8 cellular contexts compared by ENCODE assay signal in the genomic region with DNA sequence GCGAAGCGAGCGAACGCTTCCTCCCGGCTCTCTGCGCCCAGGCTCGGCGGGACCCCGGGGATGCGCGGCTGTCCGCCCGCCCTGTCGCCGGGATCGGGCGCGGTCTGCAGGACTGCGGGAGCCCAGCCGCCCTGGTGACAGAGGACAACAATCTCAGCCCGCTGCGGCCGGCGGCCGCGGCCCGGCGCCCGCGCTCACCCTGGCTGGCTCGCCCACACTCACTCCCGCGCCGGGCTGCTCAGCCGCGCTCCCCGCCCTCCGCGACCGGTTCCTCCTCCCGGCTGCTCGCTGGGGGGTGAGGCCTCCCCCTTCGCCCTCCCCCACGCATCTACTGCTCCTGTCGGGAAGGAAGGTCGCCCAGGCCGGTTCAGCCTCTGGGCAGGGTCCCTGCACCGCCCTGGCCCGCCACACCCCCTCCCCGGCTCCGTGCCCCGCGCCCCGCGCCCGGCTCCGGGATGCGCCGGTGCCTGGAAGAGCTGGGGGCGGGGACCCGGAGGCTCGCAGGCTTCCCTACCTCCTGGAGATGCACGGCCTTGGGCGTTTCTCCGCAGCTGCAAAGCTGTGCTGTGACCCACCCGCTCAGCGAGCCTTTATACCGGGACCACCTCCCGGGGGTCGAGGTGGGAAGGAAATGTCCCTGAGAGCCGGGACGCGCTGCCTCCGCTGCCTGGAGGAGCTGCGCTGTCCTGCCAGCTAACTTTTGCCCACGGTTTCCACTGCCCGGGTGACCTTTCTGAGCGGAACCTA. TPM values are rescaled to one million over a fixed set of nuclear protein-coding genes. Genes with fewer than 3 reads are reported as not detected.
DNase-seq lines count a peak whose midpoint lies in the region; ATAC-seq and TF ChIP-seq lines count a peak whose summit lies in the region.

A gene with protein sequence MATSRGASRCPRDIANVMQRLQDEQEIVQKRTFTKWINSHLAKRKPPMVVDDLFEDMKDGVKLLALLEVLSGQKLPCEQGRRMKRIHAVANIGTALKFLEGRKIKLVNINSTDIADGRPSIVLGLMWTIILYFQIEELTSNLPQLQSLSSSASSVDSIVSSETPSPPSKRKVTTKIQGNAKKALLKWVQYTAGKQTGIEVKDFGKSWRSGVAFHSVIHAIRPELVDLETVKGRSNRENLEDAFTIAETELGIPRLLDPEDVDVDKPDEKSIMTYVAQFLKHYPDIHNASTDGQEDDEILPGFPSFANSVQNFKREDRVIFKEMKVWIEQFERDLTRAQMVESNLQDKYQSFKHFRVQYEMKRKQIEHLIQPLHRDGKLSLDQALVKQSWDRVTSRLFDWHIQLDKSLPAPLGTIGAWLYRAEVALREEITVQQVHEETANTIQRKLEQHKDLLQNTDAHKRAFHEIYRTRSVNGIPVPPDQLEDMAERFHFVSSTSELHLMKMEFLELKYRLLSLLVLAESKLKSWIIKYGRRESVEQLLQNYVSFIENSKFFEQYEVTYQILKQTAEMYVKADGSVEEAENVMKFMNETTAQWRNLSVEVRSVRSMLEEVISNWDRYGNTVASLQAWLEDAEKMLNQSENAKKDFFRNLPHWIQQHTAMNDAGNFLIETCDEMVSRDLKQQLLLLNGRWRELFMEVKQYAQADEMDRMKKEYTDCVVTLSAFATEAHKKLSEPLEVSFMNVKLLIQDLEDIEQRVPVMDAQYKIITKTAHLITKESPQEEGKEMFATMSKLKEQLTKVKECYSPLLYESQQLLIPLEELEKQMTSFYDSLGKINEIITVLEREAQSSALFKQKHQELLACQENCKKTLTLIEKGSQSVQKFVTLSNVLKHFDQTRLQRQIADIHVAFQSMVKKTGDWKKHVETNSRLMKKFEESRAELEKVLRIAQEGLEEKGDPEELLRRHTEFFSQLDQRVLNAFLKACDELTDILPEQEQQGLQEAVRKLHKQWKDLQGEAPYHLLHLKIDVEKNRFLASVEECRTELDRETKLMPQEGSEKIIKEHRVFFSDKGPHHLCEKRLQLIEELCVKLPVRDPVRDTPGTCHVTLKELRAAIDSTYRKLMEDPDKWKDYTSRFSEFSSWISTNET (N-terminal part only) (minus strand): TSS at position 688 of the 747 bp plus-strand sequence. CDS start 9,031 bp downstream, outside the sequence.

- peak within 1 kb of the TSS; percentile 47; the same call in 1 of the 2 replicates for H3K4me2 ChIP-seq in MM.1S (ENCODE audit: low read depth, low read length)

- H3F3A ChIP-seq in MM.1S (ENCODE audit: insufficient read depth, low read length), result no peaks in the 10 kb centered on the region

- no peaks in the 10 kb centered on the region for H3K4me1 ChIP-seq in MM.1S (ENCODE audit: low read length)

- peaks cover 29% of the 10 kb centered on the region for H3K27me3 Mint-ChIP-seq in stimulated activated naive CD8-positive, alpha-beta T cell treated with anti-CD3 and anti-CD28 coated beads, Interleukin-15, Interleukin-2, amounts not matched to agents 100 ng/mL and 50 ng/mL, for 24 hours

- no peak for ATAC-seq in stimulated activated naive CD8-positive, alpha-beta T cell treated with anti-CD3 and anti-CD28 coated beads, Interleukin-15, Interleukin-2, amounts not matched to agents 100 U/mL and 50 U/mL, for 24 hours
- peak; percentile 56 for ATAC-seq in sciatic nerve

- no peaks in the 10 kb centered on the region for H3K36me3 Mint-ChIP-seq in stimulated activated naive CD8-positive, alpha-beta T cell treated with anti-CD3 and anti-CD28 coated beads, Interleukin-15, Interleukin-2, amounts not matched to agents 100 ng/mL and 50 ng/mL, for 24 hours (ENCODE audit: low read depth)

- H4K20me1 ChIP-seq in MM.1S (ENCODE audit: insufficient read depth, low read length), result no peaks in the 10 kb centered on the region

- H3K27ac ChIP-seq in MM.1S (ENCODE audit: low read length), result no peak within 1 kb of the TSS
- no peak within 1 kb of the TSS for H3K27ac ChIP-seq in brain microvascular endothelial cell

- peaks cover 25% of the 10 kb centered on the region for H3K4me1 Mint-ChIP-seq in stimulated activated naive CD8-positive, alpha-beta T cell treated with anti-CD3 and anti-CD28 coated beads, Interleukin-15, Interleukin-2, amounts not matched to agents 100 ng/mL and 50 ng/mL, for 24 hours (ENCODE audit: low read depth)

- in situ Hi-C loops in brain microvascular endothelial cell (cut with HindIII; ENCODE audit: low pct_ligation_motif_present, low sequenced_read_pairs), result no loop called here

- no peaks in the 10 kb centered on the region for H3K9me2 ChIP-seq in MM.1S (replicated peaks; ENCODE audit: insufficient read depth, low read length)

- 0 out of 2 replicates have a peak within 1 kb of the TSS, but pooled peaks have one; percentile 38 for H2AFZ ChIP-seq in MM.1S (ENCODE audit: low read length)

- no peaks in the 10 kb centered on the region for H3K27me3 ChIP-seq in MM.1S (replicated peaks; ENCODE audit: insufficient read depth, low read length)
- no peaks in the 10 kb centered on the region for H3K27me3 ChIP-seq in brain microvascular endothelial cell (replicated peaks)

- no peaks in the 10 kb centered on the region for H3K79me2 ChIP-seq in MM.1S (ENCODE audit: low read length)

- H3K9me3 ChIP-seq in MM.1S (replicated peaks; ENCODE audit: insufficient read depth, low read length) (no peaks in the 10 kb centered on the region), iPS-18c (ENCODE audit: control insufficient read depth, insufficient read depth, low read length) (no peaks in the 10 kb centered on the region)

- intact Hi-C loops in sciatic nerve (cut with DNase I), result no loop called here

- no peak within 1 kb of the TSS for H3K9ac ChIP-seq in MM.1S (ENCODE audit: low read length)

- TF ChIP-seq CTCF in MM.1S (IDR thresholded peaks at IDR 0.05; ENCODE audit: low read length) (no peak), brain microvascular endothelial cell (IDR thresholded peaks at IDR 0.05; ENCODE audit: low read depth, low read length, missing control alignments) (no peak)

- DNase-seq in stimulated activated naive CD8-positive, alpha-beta T cell treated with anti-CD3 and anti-CD28 coated beads, Interleukin-15, Interleukin-2, amounts not matched to agents 100 U/mL and 50 U/mL, for 24 hours, result no peak
- DNase-seq in MM.1S (no peak), brain microvascular endothelial cell (no peak), sciatic nerve (ENCODE audit: low spot score) (peak; percentile 63), NCI-H1694 (lab: John Stamatoyannopoulos, UW) (no peak), T-helper 9 cell (no peak)

- H3K4me3 ChIP-seq in MM.1S (ENCODE audit: low read length) (peak within 1 kb of the TSS; percentile 43), brain microvascular endothelial cell (ENCODE audit: low read depth, low read length) (peak within 1 kb of the TSS; percentile 68), iPS-18c (ENCODE audit: insufficient read depth, low read depth, low read length) (peak within 1 kb of the TSS; percentile 68)

- H3K36me3 ChIP-seq in MM.1S (replicated peaks; ENCODE audit: insufficient read depth, low read length) (no peaks in the 10 kb centered on the region), brain microvascular endothelial cell (replicated peaks) (no peaks in the 10 kb centered on the region)

- H3K4me3 Mint-ChIP-seq in stimulated activated naive CD8-positive, alpha-beta T cell treated with anti-CD3 and anti-CD28 coated beads, Interleukin-15, Interleukin-2, amounts not matched to agents 100 ng/mL and 50 ng/mL, for 24 hours, result peak within 1 kb of the TSS; percentile 80

- H3K9me3 Mint-ChIP-seq in stimulated activated naive CD8-positive, alpha-beta T cell treated with anti-CD3 and anti-CD28 coated beads, Interleukin-15, Interleukin-2, amounts not matched to agents 100 ng/mL and 50 ng/mL, for 24 hours, result no peaks in the 10 kb centered on the region

- H3K27ac Mint-ChIP-seq in stimulated activated naive CD8-positive, alpha-beta T cell treated with anti-CD3 and anti-CD28 coated beads, Interleukin-15, Interleukin-2, amounts not matched to agents 100 ng/mL and 50 ng/mL, for 24 hours, result no peak within 1 kb of the TSS

RNA-seq across cellular contexts. Expression of the gene that starts here (rescaled TPM):
- 142 TPM for total RNA-seq in sciatic nerve
